In the genomic region with DNA sequence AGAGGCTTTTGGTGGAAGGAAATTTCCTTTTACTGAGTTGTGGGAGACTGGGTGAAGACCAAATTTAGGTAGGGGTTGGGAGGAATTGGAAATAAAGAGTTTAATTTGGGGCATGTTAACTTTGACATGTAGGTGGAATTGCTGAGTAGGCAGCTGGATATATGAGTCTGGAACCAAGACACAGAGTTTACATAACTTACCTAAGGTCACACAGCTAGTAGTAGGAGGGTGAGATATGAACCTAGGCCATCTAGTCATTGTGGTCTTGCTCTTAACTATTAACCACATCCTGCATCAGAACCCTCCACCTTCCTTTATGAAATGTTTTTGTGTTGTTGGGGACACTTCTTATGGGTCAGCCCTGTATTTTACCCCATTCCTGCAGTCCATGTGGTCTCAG, we compare ENCODE assay signal across 11 cellular contexts.
DNase-seq lines count a peak whose midpoint lies in the region; ATAC-seq, FAIRE-seq and TF ChIP-seq lines count a peak whose summit lies in the region.
"Had no signal": no experiment of that assay in that cellular context is flagged by ENCODE, and none has a peak within 500 bp of the region (broad histone marks: within the 10 kb centered on the region; RNA-seq: fewer than 3 reads in every experiment).

No MANE protein-coding gene starts in this region.

- H3K4me3 ChIP-seq in OCI-LY7 (ENCODE audit: low read depth, low read length, poor library complexity, severe bottlenecking) (no peak overlapping the region), BE2C (ENCODE audit: low read depth, low read length) (no peak overlapping the region)

- BruUV-seq in OCI-LY7 (replicated peaks; lab: Mats Ljungman, UMichigan), result no TSS peak

- DNase-seq in OCI-LY7 (ENCODE audit: low spot score) (peak; percentile 28), BE2C (no peak), D721Med (ENCODE audit: insufficient read length, low spot score) (no peak), SHP77 (lab: John Stamatoyannopoulos, UW) (no peak), midbrain (lab: John Stamatoyannopoulos, UW) (no peak)
- DNase-seq: activated CD4-positive, alpha-beta T cell treated with anti-CD3 and anti-CD28 coated beads for 1 hour; NCI-H2107; RPMI8226 had no signal

- no peaks in the 10 kb centered on the region for H4K20me1 ChIP-seq in OCI-LY7 (ENCODE audit: insufficient read depth, low read length)

- POLR2A ChIA-PET in OCI-LY7 (lab: Charles Lee), result no interaction called here

- peak overlapping the region; percentile 16 for H3K27ac ChIP-seq in OCI-LY7 (ENCODE audit: low read depth, low read length, poor library complexity, severe bottlenecking)

- H3K4me1 ChIP-seq in OCI-LY7 (ENCODE audit: insufficient read depth, low read length, poor library complexity, severe bottlenecking), result peaks cover 54% of the 10 kb centered on the region
- no peaks in the 10 kb centered on the region; the same call in 1 of the 2 replicates for H3K4me1 ChIP-seq in BE2C

- H3K4me2 ChIP-seq in OCI-LY7 (ENCODE audit: low read length), result peak overlapping the region; percentile 35

- CTCF ChIA-PET in OCI-LY7 (lab: Charles Lee; ENCODE audit: unreplicated experiment), result no interaction called here

- peak; percentile 77 for ATAC-seq in GM18519 (IDR thresholded peaks at IDR 0.05; ENCODE audit: low FRiP score, unreplicated experiment)
- peak; percentile 83 for ATAC-seq in GM19467 (IDR thresholded peaks at IDR 0.05; ENCODE audit: unreplicated experiment)
- ATAC-seq in HG02943 (IDR thresholded peaks at IDR 0.05; ENCODE audit: low read depth, unreplicated experiment), result peak; percentile 64

- no peak for TF ChIP-seq CTCF in OCI-LY7 (conservative IDR thresholded peaks at IDR 0.05; ENCODE audit: low read length)
- TF ChIP-seq CTCF in BE2C (IDR thresholded peaks at IDR 0.05; ENCODE audit: low read depth, low read length), result no peak
- no peak for TF ChIP-seq CTCF in D721Med (IDR thresholded peaks at IDR 0.05; ENCODE audit: insufficient read depth, missing control alignments)

- no peaks in the 10 kb centered on the region for H3K79me2 ChIP-seq in OCI-LY7 (ENCODE audit: insufficient read depth, low read depth, low read length)

- peak overlapping the region; percentile 79 for H2AFZ ChIP-seq in OCI-LY7 (ENCODE audit: low read length)

- H3K27me3 ChIP-seq in BE2C, result no peaks in the 10 kb centered on the region

- H3K36me3 ChIP-seq in OCI-LY7 (ENCODE audit: insufficient read depth, low read length) (no peaks in the 10 kb centered on the region), BE2C (no peaks in the 10 kb centered on the region)

- no peaks in the 10 kb centered on the region for H3K9me2 ChIP-seq in OCI-LY7 (ENCODE audit: insufficient read depth, low read length)

- intact Hi-C loops in OCI-LY7 (cut with micrococcal nuclease; ENCODE audit: unreplicated experiment), result no loop called here

- no peak for FAIRE-seq in D721Med (lab: Jason Lieb, UNC)

- H3K9me3 ChIP-seq in OCI-LY7 (ENCODE audit: low read length), result no peaks in the 10 kb centered on the region
- H3K9me3 ChIP-seq in BE2C, result no peaks in the 10 kb centered on the region
